29 cellular contexts compared by ENCODE assay signal in the genomic region with DNA sequence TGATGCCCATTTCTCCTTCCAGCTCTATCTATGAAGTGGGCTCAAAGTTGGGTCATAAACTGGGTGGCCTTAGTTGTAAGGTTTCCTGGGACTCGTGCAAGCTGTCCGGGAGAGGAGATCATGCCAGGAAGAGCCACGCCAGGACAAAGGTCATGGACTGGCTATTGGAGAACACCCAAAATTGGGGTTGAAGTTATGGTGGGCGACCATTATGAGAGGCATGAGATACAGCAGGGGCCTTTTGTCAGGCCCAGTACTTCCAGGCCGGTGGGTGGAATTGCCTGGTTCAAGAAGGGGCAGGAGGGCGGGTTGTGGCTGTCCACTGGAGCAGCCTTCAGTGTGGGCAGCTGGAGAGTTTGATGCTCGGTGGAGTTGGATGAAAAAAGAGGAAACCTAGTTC.
"Had no signal": no experiment of that assay in that cellular context is flagged by ENCODE, and none has a peak within 500 bp of the region (broad histone marks: within the 10 kb centered on the region; RNA-seq: fewer than 3 reads in every experiment).

No MANE protein-coding gene starts in this region.

- H3K4me3 Mint-ChIP-seq: mesothelial cell of epicardium, naive B cell, nephron progenitor cell, type B pancreatic cell had no signal

- H3K36me3 ChIP-seq: esophagus muscularis mucosa, gastroesophageal sphincter, heart left ventricle, neutrophil, tibial artery, uterus had no signal

- H3K27ac Mint-ChIP-seq: mesothelial cell of epicardium, naive B cell, nephron progenitor cell, progenitor cell of endocrine pancreas, type B pancreatic cell had no signal

- H3K4me3 ChIP-seq: esophagus muscularis mucosa, gastroesophageal sphincter, heart left ventricle, hepatocyte, mucosa of descending colon, smooth muscle cell, testis, tibial artery, uterus had no signal

- H3K4me1 ChIP-seq: esophagus muscularis mucosa, foreskin keratinocyte, gastroesophageal sphincter, parathyroid adenoma, testis, uterus had no signal

- H3K4me2 ChIP-seq: hepatocyte, smooth muscle cell had no signal

- H3K27me3 ChIP-seq: esophagus muscularis mucosa, foreskin keratinocyte, gastroesophageal sphincter, heart left ventricle, hepatocyte, testis, tibial artery, uterus had no signal

- H3K27ac ChIP-seq: esophagus muscularis mucosa, foreskin keratinocyte, gastroesophageal sphincter, heart left ventricle, neutrophil, parathyroid adenoma, testis, tibial artery, uterus had no signal

- H3K9me3 ChIP-seq: esophagus muscularis mucosa, gastroesophageal sphincter, heart left ventricle, mucosa of descending colon, neutrophil, testis, tibial artery, uterus had no signal

- H3K9me3 Mint-ChIP-seq: mesothelial cell of epicardium, nephron progenitor cell had no signal

- DNase-seq: cortex of kidney; foreskin keratinocyte; heart left ventricle; kidney; mesenchymal stem cell; mucosa of descending colon; naive B cell; nephron progenitor cell; stimulated activated CD4-positive, alpha-beta T cell treated with anti-CD3 and anti-CD28 coated beads, Interleukin-12 subunit alpha, Interleukin-12 subunit beta, amount 100 ng/mL, for 4 hours; stimulated activated CD4-positive, alpha-beta T cell treated with anti-CD3 and anti-CD28 coated beads, Interleukin-1b, Interleukin-23, amount 100 ng/mL, for 48 hours; stimulated activated CD4-positive, alpha-beta T cell treated with anti-CD3 and anti-CD28 coated beads, Interleukin-4, amount 100 ng/mL, for 1 hour; stimulated activated CD8-positive, alpha-beta memory T cell treated with anti-CD3 and anti-CD28 coated beads, Interleukin-4, amount 100 ng/mL, for 48 hours; stimulated activated naive CD4-positive, alpha-beta T cell treated with Interleukin-2 at 50 U/mL for 16 hours; substantia nigra; testis; tibial artery; uterus had no signal

- H3K9ac ChIP-seq: parathyroid adenoma had no signal

- H3K36me3 Mint-ChIP-seq: mesothelial cell of epicardium, naive B cell, type B pancreatic cell had no signal

- ATAC-seq: foreskin keratinocyte, gastroesophageal sphincter, heart left ventricle, left lobe of liver, mucosa of descending colon, sciatic nerve had no signal

- H3K4me1 Mint-ChIP-seq: naive B cell had no signal

- H2AFZ ChIP-seq: hepatocyte, parathyroid adenoma had no signal

- FAIRE-seq: endothelial cell of umbilical vein, kidney had no signal

- H3K79me2 ChIP-seq: hepatocyte, parathyroid adenoma had no signal
